1 cellular context compared by ENCODE assay signal in genomic region chr11:126113515-126113957, GRCh38.
TF ChIP-seq lines count a peak whose summit lies in the region.

No MANE protein-coding gene starts in this region.

TF ChIP-seq in GM23338, 12 proteins besides CTCF, POLR2A, EP300 and RAD21 (continued from another document):
- TF ChIP-seq, protein P1, sequence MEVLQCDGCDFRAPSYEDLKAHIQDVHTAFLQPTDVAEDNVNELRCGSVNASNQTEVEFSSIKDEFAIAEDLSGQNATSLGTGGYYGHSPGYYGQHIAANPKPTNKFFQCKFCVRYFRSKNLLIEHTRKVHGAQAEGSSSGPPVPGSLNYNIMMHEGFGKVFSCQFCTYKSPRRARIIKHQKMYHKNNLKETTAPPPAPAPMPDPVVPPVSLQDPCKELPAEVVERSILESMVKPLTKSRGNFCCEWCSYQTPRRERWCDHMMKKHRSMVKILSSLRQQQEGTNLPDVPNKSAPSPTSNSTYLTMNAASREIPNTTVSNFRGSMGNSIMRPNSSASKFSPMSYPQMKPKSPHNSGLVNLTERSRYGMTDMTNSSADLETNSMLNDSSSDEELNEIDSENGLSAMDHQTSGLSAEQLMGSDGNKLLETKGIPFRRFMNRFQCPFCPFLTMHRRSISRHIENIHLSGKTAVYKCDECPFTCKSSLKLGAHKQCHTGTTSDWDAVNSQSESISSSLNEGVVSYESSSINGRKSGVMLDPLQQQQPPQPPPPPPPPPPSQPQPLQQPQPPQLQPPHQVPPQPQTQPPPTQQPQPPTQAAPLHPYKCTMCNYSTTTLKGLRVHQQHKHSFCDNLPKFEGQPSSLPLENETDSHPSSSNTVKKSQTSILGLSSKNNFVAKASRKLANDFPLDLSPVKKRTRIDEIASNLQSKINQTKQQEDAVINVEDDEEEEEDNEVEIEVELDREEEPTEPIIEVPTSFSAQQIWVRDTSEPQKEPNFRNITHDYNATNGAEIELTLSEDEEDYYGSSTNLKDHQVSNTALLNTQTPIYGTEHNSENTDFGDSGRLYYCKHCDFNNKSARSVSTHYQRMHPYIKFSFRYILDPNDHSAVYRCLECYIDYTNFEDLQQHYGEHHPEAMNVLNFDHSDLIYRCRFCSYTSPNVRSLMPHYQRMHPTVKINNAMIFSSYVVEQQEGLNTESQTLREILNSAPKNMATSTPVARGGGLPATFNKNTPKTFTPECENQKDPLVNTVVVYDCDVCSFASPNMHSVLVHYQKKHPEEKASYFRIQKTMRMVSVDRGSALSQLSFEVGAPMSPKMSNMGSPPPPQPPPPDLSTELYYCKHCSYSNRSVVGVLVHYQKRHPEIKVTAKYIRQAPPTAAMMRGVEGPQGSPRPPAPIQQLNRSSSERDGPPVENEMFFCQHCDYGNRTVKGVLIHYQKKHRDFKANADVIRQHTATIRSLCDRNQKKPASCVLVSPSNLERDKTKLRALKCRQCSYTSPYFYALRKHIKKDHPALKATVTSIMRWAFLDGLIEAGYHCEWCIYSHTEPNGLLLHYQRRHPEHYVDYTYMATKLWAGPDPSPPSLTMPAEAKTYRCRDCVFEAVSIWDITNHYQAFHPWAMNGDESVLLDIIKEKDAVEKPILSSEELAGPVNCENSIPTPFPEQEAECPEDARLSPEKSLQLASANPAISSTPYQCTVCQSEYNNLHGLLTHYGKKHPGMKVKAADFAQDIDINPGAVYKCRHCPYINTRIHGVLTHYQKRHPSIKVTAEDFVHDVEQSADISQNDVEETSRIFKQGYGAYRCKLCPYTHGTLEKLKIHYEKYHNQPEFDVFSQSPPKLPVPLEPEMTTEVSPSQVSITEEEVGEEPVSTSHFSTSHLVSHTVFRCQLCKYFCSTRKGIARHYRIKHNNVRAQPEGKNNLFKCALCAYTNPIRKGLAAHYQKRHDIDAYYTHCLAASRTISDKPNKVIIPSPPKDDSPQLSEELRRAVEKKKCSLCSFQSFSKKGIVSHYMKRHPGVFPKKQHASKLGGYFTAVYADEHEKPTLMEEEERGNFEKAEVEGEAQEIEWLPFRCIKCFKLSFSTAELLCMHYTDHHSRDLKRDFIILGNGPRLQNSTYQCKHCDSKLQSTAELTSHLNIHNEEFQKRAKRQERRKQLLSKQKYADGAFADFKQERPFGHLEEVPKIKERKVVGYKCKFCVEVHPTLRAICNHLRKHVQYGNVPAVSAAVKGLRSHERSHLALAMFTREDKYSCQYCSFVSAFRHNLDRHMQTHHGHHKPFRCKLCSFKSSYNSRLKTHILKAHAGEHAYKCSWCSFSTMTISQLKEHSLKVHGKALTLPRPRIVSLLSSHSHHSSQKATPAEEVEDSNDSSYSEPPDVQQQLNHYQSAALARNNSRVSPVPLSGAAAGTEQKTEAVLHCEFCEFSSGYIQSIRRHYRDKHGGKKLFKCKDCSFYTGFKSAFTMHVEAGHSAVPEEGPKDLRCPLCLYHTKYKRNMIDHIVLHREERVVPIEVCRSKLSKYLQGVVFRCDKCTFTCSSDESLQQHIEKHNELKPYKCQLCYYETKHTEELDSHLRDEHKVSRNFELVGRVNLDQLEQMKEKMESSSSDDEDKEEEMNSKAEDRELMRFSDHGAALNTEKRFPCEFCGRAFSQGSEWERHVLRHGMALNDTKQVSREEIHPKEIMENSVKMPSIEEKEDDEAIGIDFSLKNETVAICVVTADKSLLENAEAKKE (CRISPR knock-in tag; IDR thresholded peaks at IDR 0.05): no peak
- TF ChIP-seq CREB1 (CRISPR knock-in tag; IDR thresholded peaks at IDR 0.05; ENCODE audit: low read depth): no peak
- TF ChIP-seq REST (IDR thresholded peaks at IDR 0.05; ENCODE audit: unreplicated experiment): no peak
- TF ChIP-seq EZH2phosphoT487 (IDR thresholded peaks at IDR 0.05; ENCODE audit: unreplicated experiment): no peak
- TF ChIP-seq STAT1 (IDR thresholded peaks at IDR 0.05; ENCODE audit: unreplicated experiment): no peak
- TF ChIP-seq NANOG (IDR thresholded peaks at IDR 0.05; ENCODE audit: borderline replicate concordance): no peak
- no peak for TF ChIP-seq POLR2AphosphoS5 (IDR thresholded peaks at IDR 0.05; ENCODE audit: low read depth)
- TF ChIP-seq ZNF114 (CRISPR knock-in tag; IDR thresholded peaks at IDR 0.05): no peak
- TF ChIP-seq EZH2 (IDR thresholded peaks at IDR 0.05; ENCODE audit: low read depth, unreplicated experiment): no peak
